In genomic region chr19:3330047-3330446, GRCh38 we compare ENCODE assay signal across 7 cellular contexts.
"Had no signal": no experiment of that assay in that cellular context is flagged by ENCODE, and none has a peak within 500 bp of the region (broad histone marks: within the 10 kb centered on the region; RNA-seq: fewer than 3 reads in every experiment).

No MANE protein-coding gene starts in this region.

- ATAC-seq: GM12878 had no signal

- FAIRE-seq: G401.6, GM12878, GM12891, GM12892, GM18507 had no signal

- DNase-seq: GDM1, GF-D8 had no signal

- H3K4me3 ChIP-seq: GM12878 had no signal
